Comparison of ENCODE assay signal across 19 cellular contexts in genomic region chr7:1535100-1535458, GRCh38. TPM values are rescaled to one million over a fixed set of nuclear protein-coding genes. Genes with fewer than 3 reads are reported as not detected.
DNase-seq lines count a peak whose midpoint lies in the region; ATAC-seq and TF ChIP-seq lines count a peak whose summit lies in the region.
"Had no signal": no experiment of that assay in that cellular context is flagged by ENCODE, and none has a peak within 500 bp of the region (broad histone marks: within the 10 kb centered on the region; RNA-seq: fewer than 3 reads in every experiment).

No MANE protein-coding gene starts in this region.

- TF ChIP-seq CTCF in HFFc6 (IDR thresholded peaks at IDR 0.05) (no peak), coronary artery (IDR thresholded peaks at IDR 0.05) (no peak), lower lobe of right lung (IDR thresholded peaks at IDR 0.05) (no peak), tibial artery (IDR thresholded peaks at IDR 0.05) (no peak)

- H3K27ac Mint-ChIP-seq in HFFc6 = peak overlapping the region; percentile 97; the same call in 1 of the 2 replicates

- peaks cover 4% of the 10 kb centered on the region; the same call in 1 of the 2 replicates for H3K9me3 Mint-ChIP-seq in HFFc6
- H3K9me3 Mint-ChIP-seq: activated naive CD4-positive, alpha-beta T cell treated with anti-CD3 and anti-CD28 coated beads, Interleukin-2, amount 50 U/mL, for 72 hours; immature natural killer cell; T-cell had no signal

- H3K4me1 ChIP-seq in lower lobe of right lung (peaks cover 63% of the 10 kb centered on the region), tibial artery (peaks cover 21 to 74% (median 63%) of the 10 kb centered on the region in 4 donors)

- no peaks in the 10 kb centered on the region for H3K36me3 Mint-ChIP-seq in HFFc6 (ENCODE audit: low read depth)
- H3K36me3 Mint-ChIP-seq: immature natural killer cell had no signal

- intact Hi-C loops in lower lobe of right lung (cut with DNase I) = no loop called here
- intact Hi-C loops in tibial artery (cut with DNase I; ENCODE audit: low total_unique reads) = no loop called here

- H3K27ac ChIP-seq in coronary artery (peak overlapping the region; percentile 99 to 100), lower lobe of right lung (peak overlapping the region; percentile 94), tibial artery (peak overlapping the region; percentile 99 to 100)
- H3K27ac ChIP-seq: ovary had no signal

- H3K4me3 ChIP-seq in coronary artery = no peak overlapping the region
- no peak overlapping the region for H3K4me3 ChIP-seq in lower lobe of right lung
- no peak overlapping the region for H3K4me3 ChIP-seq in tibial artery
- H3K4me3 ChIP-seq: ovary, upper lobe of right lung had no signal

- no peak for ATAC-seq in lower lobe of right lung
- ATAC-seq in GM18858 (IDR thresholded peaks at IDR 0.05; ENCODE audit: unreplicated experiment) = no peak
- ATAC-seq in GM18511 (IDR thresholded peaks at IDR 0.05; ENCODE audit: unreplicated experiment) = no peak
- ATAC-seq in GM21825 (IDR thresholded peaks at IDR 0.05; ENCODE audit: unreplicated experiment) = no peak
- ATAC-seq: activated naive CD4-positive, alpha-beta T cell treated with anti-CD3 and anti-CD28 coated beads, Interleukin-2, amount 50 U/mL, for 72 hours; T-cell; upper lobe of right lung had no signal

- peaks cover 49% of the 10 kb centered on the region for H3K4me1 Mint-ChIP-seq in HFFc6 (ENCODE audit: low read depth)

- DNase-seq in HFFc6 (no peak), coronary artery (ENCODE audit: low spot score) (no peak), lower lobe of right lung (no peak), tibial artery (no peak)
- no peak for DNase-seq in stimulated activated CD4-positive, alpha-beta T cell treated with anti-CD3 and anti-CD28 coated beads, Interleukin-12 subunit alpha, Interleukin-12 subunit beta, amount 100 ng/mL, for 4 hours
- DNase-seq: activated CD4-positive, alpha-beta T cell treated with anti-CD3 and anti-CD28 coated beads for 4 hours; AML-193; immature natural killer cell; NCI-H774; SHP77 treated with DMSO at 0.1 percent for 48 hours; stimulated activated CD4-positive, alpha-beta T cell treated with anti-CD3 and anti-CD28 coated beads, Interleukin-1b, Interleukin-23, amount 100 ng/mL, for 48 hours; stimulated activated naive CD4-positive, alpha-beta T cell treated with Interleukin-2 at 50 U/mL for 16 hours; T-cell; upper lobe of right lung had no signal

- H3K27me3 Mint-ChIP-seq in HFFc6 (ENCODE audit: insufficient read depth) = peaks cover 21% of the 10 kb centered on the region
- H3K27me3 Mint-ChIP-seq: T-cell had no signal

- no peaks in the 10 kb centered on the region for H3K9me3 ChIP-seq in lower lobe of right lung
- H3K9me3 ChIP-seq in tibial artery = no peaks in the 10 kb centered on the region
- H3K9me3 ChIP-seq: ovary, upper lobe of right lung had no signal

- no peaks in the 10 kb centered on the region for H3K27me3 ChIP-seq in lower lobe of right lung (ENCODE audit: low read depth)
- no peaks in the 10 kb centered on the region for H3K27me3 ChIP-seq in tibial artery
- H3K27me3 ChIP-seq: ovary, upper lobe of right lung had no signal

- H3K4me3 Mint-ChIP-seq in HFFc6 = no peak overlapping the region
- H3K4me3 Mint-ChIP-seq: T-cell had no signal

- H3K36me3 ChIP-seq in lower lobe of right lung (peaks cover 29% of the 10 kb centered on the region), tibial artery (peaks cover 7 to 23% (median 7%) of the 10 kb centered on the region in 3 donors)
- H3K36me3 ChIP-seq: ovary had no signal

RNA-seq across cellular contexts. Expression of gene MAFK, which starts 4.6 kb away (rescaled TPM):
- 10 to 100 TPM; 29.8 to 43.7 (median 31.5) TPM for total RNA-seq in HFFc6 (2021; fragmentation: NEBNext Ultra II Directional; extraction: Animal tissue kit (Norgen Biotek cat#: 25700))
- total RNA-seq in lower lobe of right lung = 49.7 TPM

RNA-seq across cellular contexts. Expression of gene TMEM184A, which starts 20.9 kb away (rescaled TPM):
- total RNA-seq in HFFc6 (2021; fragmentation: NEBNext Ultra II Directional; extraction: Animal tissue kit (Norgen Biotek cat#: 25700)) = 1 to 10 TPM in 5 of 6 experiments, under 1 TPM in 1; 0.79 to 2.0 (median 1.5) TPM
- 4.3 TPM for total RNA-seq in lower lobe of right lung

RNA-seq across cellular contexts. Expression of gene INTS1, which starts 30.9 kb away (rescaled TPM):
- total RNA-seq in HFFc6 (2021; fragmentation: NEBNext Ultra II Directional; extraction: Animal tissue kit (Norgen Biotek cat#: 25700)) = 100 to 1,000 TPM in 1 of 6 experiments, 10 to 100 TPM in 5; 84.0 to 104 (median 89.5) TPM
- total RNA-seq in lower lobe of right lung = 50.8 TPM

RNA-seq across cellular contexts. Expression of gene PSMG3, which starts 34.8 kb away (rescaled TPM):
- 10 to 100 TPM; 25.6 to 31.0 (median 28.2) TPM for total RNA-seq in HFFc6 (2021; fragmentation: NEBNext Ultra II Directional; extraction: Animal tissue kit (Norgen Biotek cat#: 25700))
- 19.7 TPM for total RNA-seq in lower lobe of right lung
